ENCODE assay signal across 8 cellular contexts in genomic region chr3:65638301-65638700, GRCh38.
"Had no signal": no experiment of that assay in that cellular context is flagged by ENCODE, and none has a peak within 500 bp of the region (broad histone marks: within the 10 kb centered on the region; RNA-seq: fewer than 3 reads in every experiment).

No MANE protein-coding gene starts in this region.

- H3K9me3 Mint-ChIP-seq: GM23338, H9 had no signal

- H3K27ac Mint-ChIP-seq: GM23338, H9 had no signal

- FAIRE-seq: H1, H54, HTR-8/SVneo had no signal

- H3K4me3 Mint-ChIP-seq: GM23338, H9 had no signal

- H3K4me3 ChIP-seq: GM23338 had no signal

- ATAC-seq: GM23338 had no signal

- DNase-seq: H9, HCEC 1CT, IMR-90, KBM-7 had no signal
